In the genomic region with DNA sequence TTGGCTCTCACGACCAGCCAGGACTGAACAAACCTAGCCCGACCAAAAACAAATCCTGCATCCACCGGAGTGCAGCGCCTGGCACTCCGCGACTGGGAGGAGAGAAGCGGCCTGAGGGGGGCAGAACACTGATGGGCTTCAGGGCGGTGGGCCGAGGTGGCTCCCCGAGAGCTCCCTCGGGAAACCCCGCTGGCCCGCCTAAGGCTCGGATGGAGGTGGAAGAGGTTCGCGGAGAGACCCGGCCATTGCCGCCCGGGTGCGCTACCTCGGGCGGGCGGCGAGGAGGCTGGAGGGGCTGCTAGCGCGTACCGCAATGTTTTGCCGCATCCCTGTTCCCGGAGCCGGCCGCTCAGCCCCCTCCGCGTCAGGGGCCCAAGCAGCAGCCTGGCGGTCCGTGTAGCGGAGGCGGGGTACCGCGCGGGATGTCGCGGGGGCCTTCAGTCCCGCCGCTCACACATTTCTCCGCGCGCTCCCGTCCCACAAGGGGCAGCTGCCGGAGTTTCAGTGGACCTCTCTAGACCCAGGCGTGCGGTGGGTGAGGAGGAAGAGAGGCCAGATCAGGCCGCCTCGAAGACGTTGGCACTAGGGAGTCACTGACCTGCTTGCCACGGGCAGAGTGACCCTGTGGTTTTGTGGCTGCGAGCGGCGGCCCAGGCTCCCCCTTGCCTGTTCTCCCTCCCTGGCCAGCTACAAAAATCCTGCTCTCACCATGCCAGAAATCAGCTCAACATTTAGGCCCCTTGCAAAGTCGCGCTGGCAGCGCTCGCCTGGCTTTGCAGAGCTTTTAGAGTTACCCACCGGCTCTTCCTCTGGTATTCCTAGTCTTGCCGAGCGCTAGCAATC, we compare ENCODE assay signal across 9 cellular contexts. TPM values are rescaled to one million over a fixed set of nuclear protein-coding genes. Genes with fewer than 3 reads are reported as not detected.
DNase-seq lines count a peak whose midpoint lies in the region; ATAC-seq and TF ChIP-seq lines count a peak whose summit lies in the region.
"Had no signal": no experiment of that assay in that cellular context is flagged by ENCODE, and none has a peak within 500 bp of the region (broad histone marks: within the 10 kb centered on the region; RNA-seq: fewer than 3 reads in every experiment).

No MANE protein-coding gene starts in this region.

- TF ChIP-seq POLR2A in testis (IDR thresholded peaks at IDR 0.05) = no peak

- intact Hi-C loops in testis (cut with DNase I; ENCODE audit: low total_unique reads) = no loop called here

- no peaks in the 10 kb centered on the region for H3K9me3 ChIP-seq in mesodermal cell (ENCODE audit: control insufficient read depth, low read length)
- no peaks in the 10 kb centered on the region for H3K9me3 ChIP-seq in testis

- no peak for ATAC-seq in HG02763 (IDR thresholded peaks at IDR 0.05; ENCODE audit: unreplicated experiment)

- H3K27ac ChIP-seq in mesodermal cell (ENCODE audit: low read depth, low read length, severe bottlenecking) (no peak overlapping the region), testis (no peak overlapping the region)

- DNase-seq in NCI-H1105 (lab: John Stamatoyannopoulos, UW) (peak; percentile 16), cerebellum (ENCODE audit: low spot score) (peak; percentile 14), testis (peak; percentile 13), superior temporal gyrus (ENCODE audit: extremely low spot score) (no peak), dermis blood vessel endothelial cell (no peak)
- DNase-seq: activated CD4-positive, alpha-beta T cell treated with anti-CD3 and anti-CD28 coated beads, Interleukin-2, amount 50 U/mL, for 4 hours had no signal

- no peaks in the 10 kb centered on the region for H3K36me3 ChIP-seq in mesodermal cell (ENCODE audit: control insufficient read depth, insufficient read depth, low read length)
- no peaks in the 10 kb centered on the region for H3K36me3 ChIP-seq in testis (ENCODE audit: low read depth, missing control alignments)

- H3K4me3 ChIP-seq in mesodermal cell (ENCODE audit: extremely low read depth, insufficient read depth, low read length, poor library complexity, severe bottlenecking) (peak overlapping the region; percentile 39), testis (peak overlapping the region; percentile 46 to 56)

- 4 to 7% methylated on average over 6 to 8 of the region's 65 CpGs for whole genome bisulfite sequencing in mesodermal cell (ENCODE audit: insufficient coverage in 2 of 2), 2 experiments
- WGBS in testis, 2 donors = 0 to 2% methylated on average over 2 to 35 of the region's 65 CpGs

- no peak for TF ChIP-seq CTCF in testis (IDR thresholded peaks at IDR 0.05)

- no peaks in the 10 kb centered on the region for H3K27me3 ChIP-seq in testis

- peaks cover 2% of the 10 kb centered on the region for H3K4me1 ChIP-seq in mesodermal cell (ENCODE audit: control insufficient read depth, insufficient read depth, low read length, poor library complexity, severe bottlenecking)
- no peaks in the 10 kb centered on the region for H3K4me1 ChIP-seq in testis

RNA-seq across cellular contexts. Expression of gene SLITRK4, which starts 2.1 kb away (rescaled TPM):
- 24.3 TPM for total RNA-seq in cerebellum
- polyA plus RNA-seq in mesodermal cell (2013, experiment 1 of 2) = 6.4 TPM
- 6.4 TPM for polyA plus RNA-seq in mesodermal cell (2013, experiment 2 of 2)
- total RNA-seq in testis = 1 to 10 TPM; 1.8 to 2.1 TPM
- 1.3 TPM for polyA plus RNA-seq in testis (ENCODE audit: insufficient read depth, low read depth, low replicate concordance)
- total RNA-seq in dermis blood vessel endothelial cell = 0.14 and 0.34 TPM in 2 replicates
- total RNA-seq: OCI-LY7 had no signal

Comparison
In these comparisons a context has a peak if more than half of its experiments do, and no peak if none do; other contexts are left out.
1. DNase-seq: peak in NCI-H1105 (single experiment), cerebellum (single experiment) and testis (single experiment); none in superior temporal gyrus (single experiment) and dermis blood vessel endothelial cell (single experiment).